ENCODE assay signal across 1 cellular context in genomic region chr3:159899198-159899597, GRCh38.
TF ChIP-seq lines count a peak whose summit lies in the region.

No MANE protein-coding gene starts in this region.

TF ChIP-seq in GM12878, 131 proteins besides CTCF, POLR2A, EP300 and RAD21 (continued from another document):
- TF ChIP-seq ZNF207 (IDR thresholded peaks at IDR 0.05; ENCODE audit: borderline replicate concordance) (no peak), KLF5 (IDR thresholded peaks at IDR 0.05; ENCODE audit: partially characterized antibody) (no peak), ZNF622 (IDR thresholded peaks at IDR 0.05) (no peak), RELA (IDR thresholded peaks at IDR 0.05; ENCODE audit: borderline replicate concordance, partially characterized antibody) (no peak)
